Comparison of ENCODE assay signal across 10 cellular contexts in the genomic region with DNA sequence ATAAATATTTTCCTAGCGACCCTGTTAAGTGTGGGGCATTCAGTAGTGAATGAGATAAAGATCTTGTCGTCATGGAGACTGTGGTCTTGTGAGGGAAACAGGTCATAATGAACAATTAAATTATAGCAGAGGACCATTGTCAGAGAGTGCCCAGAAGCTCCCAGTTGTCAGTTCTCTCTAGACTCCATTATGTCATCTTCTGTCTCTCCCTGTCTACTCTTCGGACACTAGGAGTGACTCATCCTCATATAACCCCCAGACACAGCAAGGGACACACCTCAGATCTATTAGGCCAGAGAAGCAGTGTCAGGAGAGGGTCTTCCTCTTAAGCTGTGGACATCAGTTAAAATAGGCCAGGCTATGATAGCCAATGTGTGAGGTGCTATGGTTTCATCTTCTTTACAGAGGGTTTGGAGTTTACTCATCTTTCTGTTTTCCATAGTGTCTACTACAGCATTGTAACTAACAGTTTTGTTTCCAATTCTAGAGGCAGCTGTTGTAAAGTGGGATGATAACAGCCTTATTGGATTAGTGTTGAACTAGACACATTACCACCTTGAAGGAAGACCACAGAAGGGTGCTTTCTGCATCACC. TPM values are rescaled to one million over a fixed set of nuclear protein-coding genes. Genes with fewer than 3 reads are reported as not detected.
"Had no signal": no experiment of that assay in that cellular context is flagged by ENCODE, and none has a peak within 500 bp of the region (broad histone marks: within the 10 kb centered on the region; RNA-seq: fewer than 3 reads in every experiment).

No MANE protein-coding gene starts in this region.

RNA-seq across cellular contexts. Expression of a gene that starts 5.4 kb away (rescaled TPM):
- total RNA-seq: activated B cell treated with CpG ODN at 0.5 μM for 24 hours, SK-MEL-5 had no signal
- polyA plus RNA-seq: IgD-negative memory B cell had no signal

RNA-seq across cellular contexts. Expression of a gene that starts 7.0 kb away (rescaled TPM):
- total RNA-seq: SK-MEL-5 had no signal

RNA-seq across cellular contexts. Expression of a gene that starts 50.7 kb away (rescaled TPM):
- total RNA-seq: activated B cell treated with CpG ODN at 0.5 μM for 24 hours; activated CD4-positive, alpha-beta memory T cell treated with anti-CD3 and anti-CD28 coated beads, Interleukin-2, amount 10 ng/mL, durations not matched to agents 7 days and 5 days; activated naive CD8-positive, alpha-beta T cell treated with anti-CD3 and anti-CD28 coated beads for 36 hours; activated T-cell treated with anti-CD3 and anti-CD28 coated beads, Interleukin-2, amount 50 U/mL, for 4 hours; activated T-helper 1 cell treated with anti-CD3 and anti-CD28 coated beads, Interleukin-12 subunit alpha, Interleukin-12 subunit beta, Interleukin-2, Interleukin-4 antibody, amounts not matched to agents 30 ng/mL and 10 ng/mL and 1 ng/mL, durations not matched to agents 14 hours and 24 hours and 36 hours; bronchial epithelial cell; Peyer's patch; Right ventricle myocardium inferior; SK-MEL-5 had no signal
- polyA plus RNA-seq: IgD-negative memory B cell had no signal
